ENCODE assay signal across 12 cellular contexts in genomic region chr12:50507474-50507838, GRCh38. TPM values are rescaled to one million over a fixed set of nuclear protein-coding genes. Genes with fewer than 3 reads are reported as not detected.
DNase-seq lines count a peak whose midpoint lies in the region; ATAC-seq lines count a peak whose summit lies in the region.
"Had no signal": no experiment of that assay in that cellular context is flagged by ENCODE, and none has a peak within 500 bp of the region (broad histone marks: within the 10 kb centered on the region; RNA-seq: fewer than 3 reads in every experiment).

No MANE protein-coding gene starts in this region.

- H3K9ac ChIP-seq in mesenchymal stem cell (ENCODE audit: low read length) = peak overlapping the region; percentile 16

- H3K4ac ChIP-seq in mesenchymal stem cell (ENCODE audit: low read depth in 1 of 2, low read length in 2 of 2) = no peak overlapping the region

- peaks cover 60% of the 10 kb centered on the region for H3K4me1 Mint-ChIP-seq in activated T-cell treated with anti-CD3 and anti-CD28 coated beads, Interleukin-2, amount 50 U/mL, for 72 hours (ENCODE audit: low read depth)
- peaks cover 47% of the 10 kb centered on the region for H3K4me1 Mint-ChIP-seq in activated naive CD8-positive, alpha-beta T cell treated with anti-CD3 and anti-CD28 coated beads, Interleukin-2, amount 10 ng/mL, durations not matched to agents 7 days and 5 days
- peaks cover 56% of the 10 kb centered on the region for H3K4me1 Mint-ChIP-seq in stimulated activated naive CD8-positive, alpha-beta T cell treated with anti-CD3 and anti-CD28 coated beads, Interleukin-15, amount 100 ng/mL, for 72 hours

- H3K27me3 ChIP-seq in mesenchymal stem cell (ENCODE audit: control insufficient read depth in 1 of 2, insufficient read depth in 1 of 2, low read length in 2 of 2) = no peaks in the 10 kb centered on the region

- peak overlapping the region; percentile 87 for H3K27ac Mint-ChIP-seq in activated T-cell treated with anti-CD3 and anti-CD28 coated beads, Interleukin-2, amount 50 U/mL, for 72 hours
- H3K27ac Mint-ChIP-seq in activated naive CD8-positive, alpha-beta T cell treated with anti-CD3 and anti-CD28 coated beads, Interleukin-2, amount 10 ng/mL, durations not matched to agents 7 days and 5 days = peak overlapping the region; percentile 84
- H3K27ac Mint-ChIP-seq in stimulated activated naive CD8-positive, alpha-beta T cell treated with anti-CD3 and anti-CD28 coated beads, Interleukin-15, amount 100 ng/mL, for 72 hours = peak overlapping the region; percentile 13 to 20
- H3K27ac Mint-ChIP-seq: WTC11 had no signal

- peaks cover 0 to 3% of the 10 kb centered on the region in 2 experiments for H3K36me3 ChIP-seq in mesenchymal stem cell (ENCODE audit: control insufficient read depth in 1 of 2, insufficient read depth in 2 of 2, low read depth in 1 of 2, low read length in 2 of 2)

- no peak overlapping the region for H3K18ac ChIP-seq in mesenchymal stem cell (ENCODE audit: low read depth in 1 of 2, low read length in 2 of 2)

- H3K79me1 ChIP-seq in mesenchymal stem cell (replicated peaks; ENCODE audit: low read length, poor library complexity, severe bottlenecking) = peaks cover 3% of the 10 kb centered on the region

- no peak overlapping the region for H3K4me3 ChIP-seq in mesenchymal stem cell (ENCODE audit: insufficient read depth in 1 of 2, low read depth in 1 of 2, low read length in 2 of 2)
- H3K4me3 ChIP-seq: K562 had no signal

- no peaks in the 10 kb centered on the region for H3K9me3 ChIP-seq in mesenchymal stem cell (ENCODE audit: control insufficient read depth, low read length)

- no peaks in the 10 kb centered on the region for H3K27me3 Mint-ChIP-seq in activated T-cell treated with anti-CD3 and anti-CD28 coated beads, Interleukin-2, amount 50 U/mL, for 72 hours (ENCODE audit: low read depth)
- H3K27me3 Mint-ChIP-seq in activated naive CD8-positive, alpha-beta T cell treated with anti-CD3 and anti-CD28 coated beads, Interleukin-2, amount 10 ng/mL, durations not matched to agents 7 days and 5 days = no peaks in the 10 kb centered on the region
- H3K27me3 Mint-ChIP-seq in stimulated activated naive CD8-positive, alpha-beta T cell treated with anti-CD3 and anti-CD28 coated beads, Interleukin-15, amount 100 ng/mL, for 72 hours = no peaks in the 10 kb centered on the region

- H3K36me3 Mint-ChIP-seq in activated T-cell treated with anti-CD3 and anti-CD28 coated beads, Interleukin-2, amount 50 U/mL, for 72 hours (ENCODE audit: insufficient read depth in 2 of 2) = peaks cover 0 to 1% of the 10 kb centered on the region in 2 donors
- H3K36me3 Mint-ChIP-seq in activated naive CD8-positive, alpha-beta T cell treated with anti-CD3 and anti-CD28 coated beads, Interleukin-2, amount 10 ng/mL, durations not matched to agents 7 days and 5 days = peaks cover 5% of the 10 kb centered on the region
- H3K36me3 Mint-ChIP-seq: WTC11 had no signal

- no peak for ATAC-seq in activated T-cell treated with anti-CD3 and anti-CD28 coated beads, Interleukin-2, amount 50 U/mL, for 72 hours (replicated peaks in 1 of 2)
- ATAC-seq in activated naive CD8-positive, alpha-beta T cell treated with anti-CD3 and anti-CD28 coated beads, Interleukin-2, amount 10 ng/mL, durations not matched to agents 7 days and 5 days (ENCODE audit: low read depth) = no peak
- no peak for ATAC-seq in stimulated activated naive CD8-positive, alpha-beta T cell treated with anti-CD3 and anti-CD28 coated beads, Interleukin-15, amount 100 ng/mL, for 72 hours
- ATAC-seq: K562, WTC11 had no signal

- no peak overlapping the region for H3K27ac ChIP-seq in mesenchymal stem cell (ENCODE audit: low read length, poor library complexity, severe bottlenecking)

- no peak overlapping the region for H2BK120ac ChIP-seq in mesenchymal stem cell (ENCODE audit: low read depth, low read length)

- H3K9me3 Mint-ChIP-seq in activated T-cell treated with anti-CD3 and anti-CD28 coated beads, Interleukin-2, amount 50 U/mL, for 72 hours = no peaks in the 10 kb centered on the region
- H3K9me3 Mint-ChIP-seq in activated naive CD8-positive, alpha-beta T cell treated with anti-CD3 and anti-CD28 coated beads, Interleukin-2, amount 10 ng/mL, durations not matched to agents 7 days and 5 days = no peaks in the 10 kb centered on the region
- no peaks in the 10 kb centered on the region for H3K9me3 Mint-ChIP-seq in stimulated activated naive CD8-positive, alpha-beta T cell treated with anti-CD3 and anti-CD28 coated beads, Interleukin-15, amount 100 ng/mL, for 72 hours
- H3K9me3 Mint-ChIP-seq: WTC11 had no signal

- POLR2A ChIA-PET in activated naive CD8-positive, alpha-beta T cell treated with anti-CD3 and anti-CD28 coated beads, Interleukin-2, amount 10 ng/mL, durations not matched to agents 7 days and 5 days (lab: Charles Lee) = interaction anchor here (2.0 to 3.2 kb wide), 4 partner anchors 13 to 257 kb away, joined by 7 to 20 read pairs (median 12); partner anchors contain the start of gene ATF1

- H4K91ac ChIP-seq in mesenchymal stem cell (ENCODE audit: low read length) = no peak overlapping the region

- DNase-seq in activated T-cell treated with anti-CD3 and anti-CD28 coated beads, Interleukin-2, amount 50 U/mL, for 72 hours = no peak
- no peak for DNase-seq in activated T-cell treated with anti-CD3 and anti-CD28 coated beads, Interleukin-2, amount 50 U/mL, for 48 hours
- DNase-seq in activated naive CD8-positive, alpha-beta T cell treated with anti-CD3 and anti-CD28 coated beads, Interleukin-2, amount 10 ng/mL, durations not matched to agents 7 days and 5 days = no peak
- DNase-seq in mesenchymal stem cell (no peak), NCI-H774 (lab: John Stamatoyannopoulos, UW) (no peak), AG20443 (ENCODE audit: low spot score) (no peak)
- no peak for DNase-seq in stimulated activated naive CD8-positive, alpha-beta T cell treated with anti-CD3 and anti-CD28 coated beads, Interleukin-15, amount 100 ng/mL, for 72 hours
- DNase-seq in stimulated activated CD4-positive, alpha-beta T cell treated with anti-CD3 and anti-CD28 coated beads, Interleukin-4, amount 100 ng/mL, for 1 hour = no peak
- DNase-seq: GF-D8, RPMI8226 had no signal

- H3K4me2 ChIP-seq in mesenchymal stem cell (ENCODE audit: low read length, poor library complexity, severe bottlenecking) = no peak overlapping the region

- no peak overlapping the region for H3K14ac ChIP-seq in mesenchymal stem cell (ENCODE audit: low read length in 2 of 2)

- 92% methylated on average over 10 of the region's 11 CpGs for WGBS in mesenchymal stem cell

- no peak overlapping the region for H2BK15ac ChIP-seq in mesenchymal stem cell (ENCODE audit: low read depth, poor library complexity, severe bottlenecking)

- H3K4me1 ChIP-seq in mesenchymal stem cell (ENCODE audit: control insufficient read depth, insufficient read depth, low read depth, low read length) = peaks cover 3% of the 10 kb centered on the region

- H4K8ac ChIP-seq in mesenchymal stem cell (ENCODE audit: low read length) = no peak overlapping the region

- H2AK5ac ChIP-seq in mesenchymal stem cell (ENCODE audit: low read length, severe bottlenecking) = no peak overlapping the region

- H2BK12ac ChIP-seq in mesenchymal stem cell (ENCODE audit: low read length in 2 of 2) = no peak overlapping the region

- H3K23ac ChIP-seq in mesenchymal stem cell (ENCODE audit: low read length in 2 of 2) = no peak overlapping the region

- H3K4me3 Mint-ChIP-seq in activated T-cell treated with anti-CD3 and anti-CD28 coated beads, Interleukin-2, amount 50 U/mL, for 72 hours = peak overlapping the region; percentile 93 to 97
- peak overlapping the region; percentile 94 for H3K4me3 Mint-ChIP-seq in activated naive CD8-positive, alpha-beta T cell treated with anti-CD3 and anti-CD28 coated beads, Interleukin-2, amount 10 ng/mL, durations not matched to agents 7 days and 5 days
- H3K4me3 Mint-ChIP-seq in stimulated activated naive CD8-positive, alpha-beta T cell treated with anti-CD3 and anti-CD28 coated beads, Interleukin-15, amount 100 ng/mL, for 72 hours = peak overlapping the region; percentile 83 to 99

- H2BK5ac ChIP-seq in mesenchymal stem cell (ENCODE audit: low read depth, low read length, poor library complexity, severe bottlenecking) = no peak overlapping the region

- H2AFZ ChIP-seq in mesenchymal stem cell (ENCODE audit: low read depth, low read length) = no peak overlapping the region

RNA-seq across cellular contexts. Expression of gene DIP2B, which starts 2.7 kb away (rescaled TPM):
- 10 to 100 TPM; 25.4 to 28.1 TPM for total RNA-seq in activated T-cell treated with anti-CD3 and anti-CD28 coated beads, Interleukin-2, amount 50 U/mL, for 72 hours
- 10 to 100 TPM; 19.5 to 21.3 TPM for total RNA-seq in activated naive CD8-positive, alpha-beta T cell treated with anti-CD3 and anti-CD28 coated beads, Interleukin-2, amount 10 ng/mL, durations not matched to agents 7 days and 5 days
- 8.0 TPM for polyA plus RNA-seq in mesenchymal stem cell (2013, experiment 1 of 2)
- 7.7 TPM for polyA plus RNA-seq in mesenchymal stem cell (2013, experiment 2 of 2)

Comparison
In these comparisons a context has a peak if more than half of its experiments do, and no peak if none do; other contexts are left out.
1. H3K27ac Mint-ChIP-seq: peak in every context shown above with its lines; median percentile 87 in activated T-cell treated with anti-CD3 and anti-CD28 coated beads, Interleukin-2, amount 50 U/mL, for 72 hours; 84 in activated naive CD8-positive, alpha-beta T cell treated with anti-CD3 and anti-CD28 coated beads, Interleukin-2, amount 10 ng/mL, durations not matched to agents 7 days and 5 days; 16 in stimulated activated naive CD8-positive, alpha-beta T cell treated with anti-CD3 and anti-CD28 coated beads, Interleukin-15, amount 100 ng/mL, for 72 hours.